8 cellular contexts compared by ENCODE assay signal in the genomic region with DNA sequence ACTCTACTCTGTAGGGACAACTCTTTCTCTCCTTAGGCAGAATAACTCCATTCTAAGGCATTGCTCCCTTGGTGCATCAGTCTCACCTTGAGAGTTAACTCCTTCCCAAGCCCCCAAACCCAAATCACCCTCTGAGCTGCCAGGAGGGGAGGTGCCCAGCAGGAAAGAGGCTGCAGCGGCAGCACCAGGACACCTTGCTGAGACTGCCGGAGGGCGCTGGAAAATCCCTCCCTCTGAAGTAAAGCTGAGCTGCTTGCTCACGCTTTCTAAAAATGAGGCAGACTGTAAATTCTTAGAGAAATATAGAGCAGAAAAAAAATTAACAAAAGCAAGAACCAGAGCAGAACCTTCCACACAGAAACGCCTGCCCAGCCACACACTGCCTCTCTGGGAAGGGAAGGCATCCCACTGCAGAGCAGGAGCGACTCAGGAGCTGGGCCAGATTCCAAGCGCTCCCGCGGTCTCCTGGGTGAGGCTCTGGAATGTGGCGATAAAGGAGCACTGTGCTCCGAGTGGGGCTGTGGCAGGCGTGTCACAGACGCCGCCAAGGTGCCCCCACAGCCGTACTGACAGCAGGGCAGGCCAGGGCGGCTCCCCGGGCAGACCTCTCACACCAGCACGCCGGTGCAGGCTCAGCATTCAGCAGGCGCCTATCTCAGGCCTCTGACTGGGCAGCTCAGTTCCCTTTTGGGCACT.
DNase-seq lines count a peak whose midpoint lies in the region; ATAC-seq and TF ChIP-seq lines count a peak whose summit lies in the region.

No MANE protein-coding gene starts in this region.

- intact Hi-C loops in Caco-2 (cut with micrococcal nuclease; ENCODE audit: unreplicated experiment), result loop anchor here (10.0 kb wide), 1 partner anchor 115 kb away; no protein-coding TSS in a partner anchor

- H3K4me1 ChIP-seq in Caco-2 (peaks cover 39% of the 10 kb centered on the region), gastroesophageal sphincter (peaks cover 0 to 19% (median 9%) of the 10 kb centered on the region in 3 donors)

- no peaks in the 10 kb centered on the region for H3K9me3 Mint-ChIP-seq in Caco-2 (ENCODE audit: unreplicated experiment)

- H3K27me3 ChIP-seq in Caco-2 (replicated peaks; ENCODE audit: control insufficient read depth, insufficient read depth, low read length) (no peaks in the 10 kb centered on the region), gastroesophageal sphincter (no peaks in the 10 kb centered on the region)

- BruUV-seq in Caco-2 (replicated peaks; lab: Mats Ljungman, UMichigan), result no TSS peak

- CTCF ChIA-PET in Caco-2 (lab: Charles Lee), result interaction anchor here (0.6 kb wide), 1 partner anchor 722 kb away, joined by 3 read pairs; no protein-coding TSS in a partner anchor

- peaks cover 4% of the 10 kb centered on the region; the same call in 1 of the 2 replicates for H3K36me3 ChIP-seq in Caco-2 (ENCODE audit: control insufficient read depth, insufficient read depth, low read length)
- H3K36me3 ChIP-seq in gastroesophageal sphincter, result peaks cover 0 to 10% of the 10 kb centered on the region in 2 donors

- H3K27me3 Mint-ChIP-seq in Caco-2 (ENCODE audit: insufficient read depth, unreplicated experiment), result no peaks in the 10 kb centered on the region

- H3K9me3 ChIP-seq in Caco-2 (no peaks in the 10 kb centered on the region), gastroesophageal sphincter (no peaks in the 10 kb centered on the region)

- no peak for TF ChIP-seq POLR2A in gastroesophageal sphincter (IDR thresholded peaks at IDR 0.05)

- POLR2A ChIA-PET in Caco-2 (lab: Charles Lee), result no interaction called here

- peaks cover 95% of the 10 kb centered on the region for H3K36me3 Mint-ChIP-seq in Caco-2 (ENCODE audit: insufficient read depth, unreplicated experiment)

- peaks cover 33% of the 10 kb centered on the region for H3K4me1 Mint-ChIP-seq in Caco-2 (ENCODE audit: low read depth, unreplicated experiment)

- ATAC-seq in SK-N-SH treated with all-trans-retinoic acid at 6 μM for 48 hours, result peak; percentile 90
- peak; percentile 53 for ATAC-seq in gastroesophageal sphincter

- no peak overlapping the region for H3K4me3 Mint-ChIP-seq in Caco-2 (ENCODE audit: unreplicated experiment)

- H3K27ac Mint-ChIP-seq in Caco-2 (ENCODE audit: unreplicated experiment), result peak overlapping the region; percentile 57

- H3K27ac ChIP-seq in gastroesophageal sphincter, result peak overlapping the region in 3 of 4 donors; percentile 49 to 55 (median 54)

- TF ChIP-seq CTCF in Caco-2 (IDR thresholded peaks at IDR 0.05; ENCODE audit: insufficient read depth in 1 of 2, low read depth in 1 of 2, low read length in 1 of 2, severe bottlenecking in 1 of 2, unreplicated experiment in 1 of 2) (no peak), gastroesophageal sphincter (IDR thresholded peaks at IDR 0.05) (no peak)

- no peak for TF ChIP-seq EP300 in gastroesophageal sphincter (IDR thresholded peaks at IDR 0.05)

- 11 to 38% methylated on average over 3 to 8 of the region's 20 CpGs for WGBS in gastroesophageal sphincter (ENCODE audit: low coverage in 1 of 2), 2 donors

- DNase-seq in Caco-2 (no peak), occipital lobe (lab: John Stamatoyannopoulos, UW) (peak; percentile 52), SK-N-DZ (ENCODE audit: low spot score) (no peak), NCI-H1048 (lab: John Stamatoyannopoulos, UW) (no peak)
- no peak for DNase-seq in stimulated activated naive CD4-positive, alpha-beta T cell (lab: John Stamatoyannopoulos, UW)
- no peak for DNase-seq in activated CD4-positive, alpha-beta T cell treated with anti-CD3 and anti-CD28 coated beads for 4 hours

- no peak overlapping the region for H3K4me3 ChIP-seq in Caco-2 (ENCODE audit: low read depth, low read length)
- H3K4me3 ChIP-seq in gastroesophageal sphincter, result peak overlapping the region in 1 of 2 donors; percentile 19

TF ChIP-seq in SK-N-SH treated with all-trans-retinoic acid at 6 μM for 48 hours, 23 proteins besides CTCF, POLR2A, EP300 and RAD21:
- TF ChIP-seq SNAI2 (CRISPR knock-in tag; IDR thresholded peaks at IDR 0.05) (no peak), ESRRG (CRISPR knock-in tag; IDR thresholded peaks at IDR 0.05) (no peak)
